ENCODE assay signal across 20 cellular contexts in the genomic region with DNA sequence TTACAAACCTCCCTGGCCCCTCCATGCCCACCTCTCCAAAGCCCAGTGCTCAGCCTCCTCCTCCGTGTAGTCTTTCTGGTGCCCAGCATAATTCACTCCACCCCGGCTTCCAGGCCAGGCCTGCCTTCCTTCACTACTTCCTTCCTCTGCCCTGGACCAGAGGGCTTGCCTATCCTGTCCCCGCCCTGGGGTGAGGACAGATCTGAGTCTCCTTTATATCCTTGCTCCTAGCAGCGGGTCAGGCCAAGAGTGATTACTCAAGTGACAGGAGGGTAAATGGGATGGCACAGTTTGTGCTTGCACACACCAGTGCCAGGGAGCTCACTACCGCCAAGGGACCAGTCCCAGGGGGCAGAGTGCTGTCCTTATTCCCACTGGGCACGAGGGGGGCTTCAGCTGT. TPM values are rescaled to one million over a fixed set of nuclear protein-coding genes. Genes with fewer than 3 reads are reported as not detected.
DNase-seq lines count a peak whose midpoint lies in the region; ATAC-seq and TF ChIP-seq lines count a peak whose summit lies in the region.
"Had no signal": no experiment of that assay in that cellular context is flagged by ENCODE, and none has a peak within 500 bp of the region (broad histone marks: within the 10 kb centered on the region; RNA-seq: fewer than 3 reads in every experiment).

No MANE protein-coding gene starts in this region.

- no peak overlapping the region for H3K27ac ChIP-seq in osteoblast (ENCODE audit: low read depth, low read length)
- H3K27ac ChIP-seq: 22Rv1 had no signal

- H3K36me3 Mint-ChIP-seq in activated T-helper 17 cell treated with anti-CD3 and anti-CD28 coated beads, Interleukin-2, amount 50 U/mL, for 72 hours (ENCODE audit: low read depth): no peaks in the 10 kb centered on the region

- TF ChIP-seq CTCF in osteoblast (IDR thresholded peaks at IDR 0.05; ENCODE audit: extremely low read depth, low read depth, low read length): no peak

- no peaks in the 10 kb centered on the region for H3K9me3 ChIP-seq in osteoblast (ENCODE audit: low read depth, low read length)

- H3K27ac Mint-ChIP-seq in activated T-helper 17 cell treated with anti-CD3 and anti-CD28 coated beads, Interleukin-2, amount 50 U/mL, for 72 hours: no peak overlapping the region

- intact Hi-C loops in Right ventricle myocardium inferior (cut with DNase I) (no loop called here), cardiac septum (cut with DNase I) (no loop called here), left colon (cut with DNase I, micrococcal nuclease) (no loop called here)

- H2AFZ ChIP-seq in osteoblast (ENCODE audit: low read length): no peak overlapping the region

- H3K9me3 Mint-ChIP-seq in activated T-helper 17 cell treated with anti-CD3 and anti-CD28 coated beads, Interleukin-2, amount 50 U/mL, for 72 hours: no peaks in the 10 kb centered on the region

- no peak overlapping the region for H3K4me3 ChIP-seq in osteoblast (ENCODE audit: insufficient read depth, low read length)
- H3K4me3 ChIP-seq: GM12878 had no signal

- no peak overlapping the region for H3K4me2 ChIP-seq in osteoblast (ENCODE audit: insufficient read depth, low read length)

- peak; percentile 45 for DNase-seq in Right ventricle myocardium inferior (ENCODE audit: missing footprints)
- no peak for DNase-seq in cardiac septum (ENCODE audit: low spot score)
- DNase-seq in left colon: no peak
- DNase-seq in osteoblast (ENCODE audit: insufficient read length, low spot score, missing footprints): peak; percentile 83
- DNase-seq in DMS153 treated with DMSO at 0.1 percent for 48 hours (lab: John Stamatoyannopoulos, UW; ENCODE audit: unreplicated experiment): no peak
- DNase-seq in AG08395 (ENCODE audit: low spot score): no peak
- DNase-seq: C1 segment of cervical spinal cord, GDM1, GOT3, KG1, NCI-H1436, NCI-H2029, NCI-H510A, NCI-H82, PC-3 had no signal

- H3K4me1 ChIP-seq in osteoblast (ENCODE audit: insufficient read depth, low read length): no peaks in the 10 kb centered on the region

- H3K27me3 Mint-ChIP-seq in activated T-helper 17 cell treated with anti-CD3 and anti-CD28 coated beads, Interleukin-2, amount 50 U/mL, for 72 hours: no peaks in the 10 kb centered on the region

- ATAC-seq in Right ventricle myocardium inferior (no peak), left colon (peak; percentile 59), HG03039 (IDR thresholded peaks at IDR 0.05; ENCODE audit: unreplicated experiment) (no peak)
- no peak for ATAC-seq in activated T-helper 17 cell treated with anti-CD3 and anti-CD28 coated beads, Interleukin-2, amount 50 U/mL, for 72 hours (replicated peaks)
- ATAC-seq: GM12878, HepG2, PC-3 had no signal

- H3K4me3 Mint-ChIP-seq in activated T-helper 17 cell treated with anti-CD3 and anti-CD28 coated beads, Interleukin-2, amount 50 U/mL, for 72 hours: no peak overlapping the region

- no peaks in the 10 kb centered on the region for H3K36me3 ChIP-seq in osteoblast (ENCODE audit: insufficient read depth, low read length)

- H4K20me1 ChIP-seq in osteoblast (ENCODE audit: insufficient read depth, low read length): no peaks in the 10 kb centered on the region

- H3K79me2 ChIP-seq in osteoblast (ENCODE audit: insufficient read depth, low read length): no peaks in the 10 kb centered on the region

- no peaks in the 10 kb centered on the region for H3K4me1 Mint-ChIP-seq in activated T-helper 17 cell treated with anti-CD3 and anti-CD28 coated beads, Interleukin-2, amount 50 U/mL, for 72 hours

- H3K27me3 ChIP-seq in osteoblast (ENCODE audit: insufficient read depth, low read length): peaks cover 16% of the 10 kb centered on the region

RNA-seq across cellular contexts. Expression of a gene that starts 48.0 kb away (rescaled TPM):
- 0.89 TPM for total RNA-seq in Right ventricle myocardium inferior
- 1.1 TPM for total RNA-seq in cardiac septum
- 1 to 10 TPM; 3.8 to 5.8 TPM for total RNA-seq in left colon
- total RNA-seq in osteoblast: 2.1 and 2.2 TPM in 2 replicates
- total RNA-seq in activated T-helper 17 cell treated with anti-CD3 and anti-CD28 coated beads, Interleukin-2, amount 50 U/mL, for 72 hours: not detected
- total RNA-seq: GM12878, PC-3 had no signal

Comparison
In these comparisons a context has a peak if more than half of its experiments do, and no peak if none do; other contexts are left out.
1. DNase-seq: peak in Right ventricle myocardium inferior (single experiment) and osteoblast (single experiment); none in cardiac septum (single experiment), left colon (0 of 2), DMS153 treated with DMSO at 0.1 percent for 48 hours (single experiment) and AG08395 (single experiment).